ENCODE assay signal across 14 cellular contexts in genomic region chr4:180809439-180809838, GRCh38.
"Had no signal": no experiment of that assay in that cellular context is flagged by ENCODE, and none has a peak within 500 bp of the region (broad histone marks: within the 10 kb centered on the region; RNA-seq: fewer than 3 reads in every experiment).

No MANE protein-coding gene starts in this region.

- H3K27me3 ChIP-seq: dorsolateral prefrontal cortex, gastroesophageal sphincter, thyroid gland had no signal

- H3K27ac ChIP-seq: dorsolateral prefrontal cortex, gastroesophageal sphincter, heart right ventricle, thyroid gland had no signal

- H3K4me3 ChIP-seq: dorsolateral prefrontal cortex, gastroesophageal sphincter, heart right ventricle, thyroid gland had no signal

- ATAC-seq: activated CD8-positive, alpha-beta memory T cell treated with anti-CD3 and anti-CD28 coated beads, Interleukin-2, amount 10 ng/mL, durations not matched to agents 7 days and 5 days; gastroesophageal sphincter; heart right ventricle; WTC11 had no signal

- FAIRE-seq: colon had no signal

- H3K36me3 ChIP-seq: gastroesophageal sphincter, heart right ventricle, thyroid gland had no signal

- DNase-seq: activated CD4-positive, alpha-beta memory T cell treated with anti-CD3 and anti-CD28 coated beads, Interleukin-2, amount 10 ng/mL, durations not matched to agents 7 days and 5 days; activated CD4-positive, alpha-beta T cell treated with anti-CD3 and anti-CD28 coated beads for 48 hours; activated CD8-positive, alpha-beta memory T cell treated with anti-CD3 and anti-CD28 coated beads, Interleukin-2, amount 10 ng/mL, durations not matched to agents 7 days and 5 days; activated naive CD4-positive, alpha-beta T cell treated with anti-CD3 and anti-CD28 coated beads, Interleukin-2, amount 50 U/mL, for 16 hours; dorsolateral prefrontal cortex; heart right ventricle; immature natural killer cell; retina; stimulated activated CD4-positive, alpha-beta T cell treated with anti-CD3 and anti-CD28 coated beads, Interleukin-2, amount 100 ng/mL, for 24 hours; stimulated activated naive CD4-positive, alpha-beta T cell treated with Interleukin-2 at 50 U/mL for 16 hours; thyroid gland had no signal
